11 cellular contexts compared by ENCODE assay signal in the genomic region with DNA sequence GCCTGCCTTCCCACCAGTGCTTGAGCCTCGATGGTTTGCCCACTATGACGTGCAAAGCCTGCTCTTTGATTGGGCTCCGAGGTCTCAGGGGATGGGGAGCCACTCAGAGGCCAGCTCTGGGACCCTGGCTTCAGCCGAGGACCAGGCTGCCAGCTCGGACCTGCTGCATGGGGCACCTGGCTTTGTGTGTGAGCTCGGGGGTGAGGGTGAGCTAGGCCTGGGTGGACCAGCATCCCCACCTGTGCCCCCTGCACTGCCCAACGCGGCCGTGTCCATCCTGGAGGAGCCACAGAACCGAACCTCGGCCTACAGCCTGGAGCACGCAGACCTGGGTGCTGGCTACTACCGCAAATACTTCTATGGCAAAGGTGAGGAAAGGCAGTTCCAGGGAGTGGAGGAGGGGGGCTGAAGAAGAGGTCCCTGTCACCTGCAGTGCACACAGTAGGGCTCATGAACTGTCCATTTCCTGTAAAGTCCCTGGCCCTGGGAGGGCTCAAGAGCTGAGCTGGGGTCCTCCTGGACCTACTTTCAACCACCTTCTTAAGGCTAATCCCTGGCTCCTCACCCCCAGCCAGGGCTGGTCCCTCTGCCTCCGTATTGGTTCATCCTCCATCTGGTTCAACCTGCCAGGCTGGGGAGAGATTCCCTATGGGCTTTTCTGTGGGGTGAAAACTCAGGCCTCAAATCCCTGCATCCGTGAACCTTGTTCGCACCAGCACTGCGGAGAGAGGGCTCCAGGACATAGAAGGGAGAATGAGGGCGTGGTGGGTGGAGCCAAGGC. TPM values are rescaled to one million over a fixed set of nuclear protein-coding genes. Genes with fewer than 3 reads are reported as not detected.
DNase-seq lines count a peak whose midpoint lies in the region; ATAC-seq and TF ChIP-seq lines count a peak whose summit lies in the region.
"Had no signal": no experiment of that assay in that cellular context is flagged by ENCODE, and none has a peak within 500 bp of the region (broad histone marks: within the 10 kb centered on the region; RNA-seq: fewer than 3 reads in every experiment).

No MANE protein-coding gene starts in this region.

- no peak overlapping the region for H2AFZ ChIP-seq in Loucy (ENCODE audit: low read length)

- intact Hi-C loops in CD4-positive, alpha-beta memory T cell (cut with micrococcal nuclease): no loop called here

- H3K27me3 ChIP-seq in CD4-positive, alpha-beta memory T cell (ENCODE audit: insufficient read depth, low read length): no peaks in the 10 kb centered on the region
- H3K27me3 ChIP-seq in Loucy (ENCODE audit: insufficient read depth, low read length, poor library complexity, severe bottlenecking) (no peaks in the 10 kb centered on the region), duodenal mucosa (ENCODE audit: control insufficient read depth in 1 of 2, insufficient read depth in 2 of 2, low read length in 2 of 2) (no peaks in the 10 kb centered on the region), neutrophil (no peaks in the 10 kb centered on the region)
- H3K27me3 ChIP-seq: testis had no signal

- CTCF ChIA-PET in CD4-positive, alpha-beta memory T cell (lab: Charles Lee; ENCODE audit: partially characterized antibody): interaction anchor here (1.2 kb wide), 1 partner anchor 9 kb away, joined by 4 read pairs; no protein-coding TSS in a partner anchor

- H3K36me3 ChIP-seq in CD4-positive, alpha-beta memory T cell (ENCODE audit: insufficient read depth, low read length): peaks cover 45% of the 10 kb centered on the region
- H3K36me3 ChIP-seq in Loucy (ENCODE audit: insufficient read depth, low read length) (peaks cover 5% of the 10 kb centered on the region; the same call in 1 of the 2 replicates), duodenal mucosa (ENCODE audit: control insufficient read depth in 1 of 2, insufficient read depth in 2 of 2, low read length in 2 of 2) (peaks cover 0 to 16% of the 10 kb centered on the region in 2 donors), neutrophil (peaks cover 61% of the 10 kb centered on the region)

- H3K79me2 ChIP-seq in Loucy (ENCODE audit: insufficient read depth, low read length): peaks cover 20% of the 10 kb centered on the region; the same call in 1 of the 2 replicates

- no peaks in the 10 kb centered on the region for H3K27me3 Mint-ChIP-seq in CD4-positive, alpha-beta memory T cell

- ATAC-seq in GM21360 (IDR thresholded peaks at IDR 0.05; ENCODE audit: unreplicated experiment): no peak

- DNase-seq in CD4-positive, alpha-beta memory T cell: no peak
- no peak for DNase-seq in T1000 (lab: John Stamatoyannopoulos, UW)
- DNase-seq in effector CD8-positive, alpha-beta T cell (lab: John Stamatoyannopoulos, UW): no peak
- no peak for DNase-seq in KG1 (lab: John Stamatoyannopoulos, UW)
- DNase-seq: MM.1S, OCI-M1, testis had no signal

- POLR2A ChIA-PET in CD4-positive, alpha-beta memory T cell (lab: Charles Lee; ENCODE audit: partially characterized antibody): interaction anchor here (0.7 to 12.0 kb wide), 10 partner anchors 13 to 862 kb away, joined by 3 to 359 read pairs (median 18); a partner anchor contains a TSS

- H3K4me1 Mint-ChIP-seq in CD4-positive, alpha-beta memory T cell: peaks cover 29 to 71% (median 45%) of the 10 kb centered on the region in 4 donors

- peak overlapping the region; percentile 70 to 82 (median 76) for H3K4me3 Mint-ChIP-seq in CD4-positive, alpha-beta memory T cell

- TF ChIP-seq CTCF in Loucy (conservative IDR thresholded peaks at IDR 0.05; ENCODE audit: low read length) (no peak), neutrophil (IDR thresholded peaks at IDR 0.05) (no peak)

- H3K4me1 ChIP-seq in CD4-positive, alpha-beta memory T cell (ENCODE audit: insufficient read depth, low read length): peaks cover 72% of the 10 kb centered on the region
- peaks cover 29% of the 10 kb centered on the region for H3K4me1 ChIP-seq in Loucy (ENCODE audit: insufficient read depth, low read length, poor library complexity, severe bottlenecking)
- H3K4me1 ChIP-seq in duodenal mucosa (ENCODE audit: control insufficient read depth in 1 of 2, insufficient read depth in 2 of 2, low read length in 2 of 2): peaks cover 20 to 43% of the 10 kb centered on the region in 2 donors
- peaks cover 63 to 65% of the 10 kb centered on the region in 2 experiments for H3K4me1 ChIP-seq in neutrophil (ENCODE audit: control insufficient read depth in 1 of 2, insufficient read depth in 1 of 2, low read depth in 1 of 2, low read length in 1 of 2)

- H3K4me2 ChIP-seq in Loucy (ENCODE audit: low read depth, low read length, poor library complexity, severe bottlenecking): peak overlapping the region; percentile 80

- H3K9ac ChIP-seq in Loucy (ENCODE audit: low read depth, low read length, poor library complexity, severe bottlenecking) (peak overlapping the region; percentile 74), duodenal mucosa (ENCODE audit: low read depth in 1 of 2, low read length in 2 of 2) (peak overlapping the region; percentile 25 to 32)

- no peaks in the 10 kb centered on the region for H3K9me3 ChIP-seq in CD4-positive, alpha-beta memory T cell (ENCODE audit: control insufficient read depth in 1 of 2, low read length in 2 of 2)
- H3K9me3 ChIP-seq in Loucy (ENCODE audit: insufficient read depth, low read depth, low read length): no peaks in the 10 kb centered on the region
- H3K9me3 ChIP-seq in duodenal mucosa (ENCODE audit: control insufficient read depth in 1 of 2, low read length in 2 of 2): no peaks in the 10 kb centered on the region
- no peaks in the 10 kb centered on the region for H3K9me3 ChIP-seq in neutrophil
- H3K9me3 ChIP-seq: testis had no signal

- no peaks in the 10 kb centered on the region for H3K9me2 ChIP-seq in Loucy (replicated peaks; ENCODE audit: low read depth, low read length)

- peak overlapping the region; percentile 94 for H3K27ac ChIP-seq in CD4-positive, alpha-beta memory T cell (ENCODE audit: low read depth, low read length)
- H3K27ac ChIP-seq in duodenal mucosa (ENCODE audit: low read depth, low read length) (peak overlapping the region; percentile 84), neutrophil (peak overlapping the region; percentile 100)

- H4K20me1 ChIP-seq in Loucy (ENCODE audit: insufficient read depth, low read length, poor library complexity, severe bottlenecking): no peaks in the 10 kb centered on the region

- no peaks in the 10 kb centered on the region for H3F3A ChIP-seq in Loucy (ENCODE audit: low read depth)

- H3K9me3 Mint-ChIP-seq in CD4-positive, alpha-beta memory T cell: peaks cover 0 to 2% (median 0%) of the 10 kb centered on the region in 8 donors

- peaks cover 23 to 59% of the 10 kb centered on the region in 2 donors for H3K36me3 Mint-ChIP-seq in CD4-positive, alpha-beta memory T cell

- H3K4me3 ChIP-seq in CD4-positive, alpha-beta memory T cell (ENCODE audit: low read length in 2 of 2): peak overlapping the region; percentile 47 to 72
- no peak overlapping the region for H3K4me3 ChIP-seq in Loucy (ENCODE audit: low read length, poor library complexity, severe bottlenecking)
- peak overlapping the region; percentile 17 to 53 for H3K4me3 ChIP-seq in duodenal mucosa (ENCODE audit: low read depth in 1 of 2, low read length in 2 of 2)
- H3K4me3 ChIP-seq in neutrophil (ENCODE audit: low read depth in 1 of 2, low read length in 1 of 2): peak overlapping the region; percentile 83 to 90

- H3K27ac Mint-ChIP-seq in CD4-positive, alpha-beta memory T cell: peak overlapping the region; percentile 85 to 97 (median 90)

RNA-seq across cellular contexts. Expression of a gene that starts 3.5 kb away (rescaled TPM):
- total RNA-seq in CD4-positive, alpha-beta memory T cell: 100 to 1,000 TPM; 150 to 169 TPM
- 100 to 1,000 TPM in 1 of 2 donors, 10 to 100 TPM in 1; 50.1 to 204 TPM for polyA plus RNA-seq in CD4-positive, alpha-beta memory T cell

RNA-seq across cellular contexts. Expression of a gene that starts 21.3 kb away (rescaled TPM):
- 100 to 1,000 TPM; 170 to 173 TPM for total RNA-seq in CD4-positive, alpha-beta memory T cell
- polyA plus RNA-seq in CD4-positive, alpha-beta memory T cell: 10 to 100 TPM; 36.5 to 74.7 TPM

RNA-seq across cellular contexts. Expression of a gene that starts 25.8 kb away (rescaled TPM):
- total RNA-seq in CD4-positive, alpha-beta memory T cell: 10 to 100 TPM; 63.3 to 66.3 TPM
- polyA plus RNA-seq in CD4-positive, alpha-beta memory T cell: 1 to 10 TPM in 1 of 2 donors, under 1 TPM in 1; 0.41 to 6.3 TPM

RNA-seq across cellular contexts. Expression of a gene that starts 27.4 kb away (rescaled TPM):
- total RNA-seq in CD4-positive, alpha-beta memory T cell: 10 to 100 TPM; 92.0 to 93.6 TPM
- polyA plus RNA-seq in CD4-positive, alpha-beta memory T cell: 10 to 100 TPM in 1 of 2 donors, 1 to 10 TPM in 1; 6.3 to 24.1 TPM

RNA-seq across cellular contexts. Expression of a gene that starts 45.8 kb away (rescaled TPM):
- total RNA-seq in CD4-positive, alpha-beta memory T cell: 1 to 10 TPM; 1.6 to 2.7 TPM
- 1 to 10 TPM in 1 of 2 donors, not detected in 1; 1.2 TPM for polyA plus RNA-seq in CD4-positive, alpha-beta memory T cell
